Comparison of ENCODE assay signal across 14 cellular contexts in genomic region chr3:49668414-49668797, GRCh38. TPM values are rescaled to one million over a fixed set of nuclear protein-coding genes. Genes with fewer than 3 reads are reported as not detected.
DNase-seq lines count a peak whose midpoint lies in the region; ATAC-seq and TF ChIP-seq lines count a peak whose summit lies in the region.
"Had no signal": no experiment of that assay in that cellular context is flagged by ENCODE, and none has a peak within 500 bp of the region (broad histone marks: within the 10 kb centered on the region; RNA-seq: fewer than 3 reads in every experiment).

No MANE protein-coding gene starts in this region.

- no peaks in the 10 kb centered on the region; the same call in 2 of the 3 replicates for H3K36me3 Mint-ChIP-seq in GM23338 (ENCODE audit: low read depth)

- ATAC-seq in GM23338 = peak; percentile 13
- no peak for ATAC-seq in left colon
- ATAC-seq in HG02798 (IDR thresholded peaks at IDR 0.05; ENCODE audit: poor library complexity, unreplicated experiment) = no peak

- no peak overlapping the region for H3K4me3 ChIP-seq in GM23338
- H3K4me3 ChIP-seq in OCI-LY1 (ENCODE audit: low read depth, low read length, poor library complexity, severe bottlenecking) = no peak overlapping the region
- no peak overlapping the region for H3K4me3 ChIP-seq in epithelial cell of proximal tubule (ENCODE audit: low read depth, low read length)
- H3K4me3 ChIP-seq in retinal pigment epithelial cell (ENCODE audit: low read length) = no peak overlapping the region

- no peaks in the 10 kb centered on the region for H3K9me3 Mint-ChIP-seq in GM23338

- peaks cover 39% of the 10 kb centered on the region for H3K4me1 Mint-ChIP-seq in GM23338

- peaks cover 6% of the 10 kb centered on the region for H3K27me3 Mint-ChIP-seq in GM23338 (ENCODE audit: insufficient read depth, low read depth, poor library complexity)

- H2AFZ ChIP-seq in GM23338 (no peak overlapping the region), OCI-LY1 (ENCODE audit: low read length) (no peak overlapping the region)

- peaks cover 12% of the 10 kb centered on the region for H3K4me1 ChIP-seq in GM23338 (ENCODE audit: insufficient read depth)
- peaks cover 11% of the 10 kb centered on the region for H3K4me1 ChIP-seq in OCI-LY1 (ENCODE audit: insufficient read depth, low read length, severe bottlenecking)

- intact Hi-C loops in left colon (cut with DNase I, micrococcal nuclease) = no loop called here

- H3K36me3 ChIP-seq in GM23338 (ENCODE audit: insufficient read depth) (no peaks in the 10 kb centered on the region), OCI-LY1 (ENCODE audit: insufficient read depth, low read length) (no peaks in the 10 kb centered on the region)

- 0 out of 2 replicates have a peak, but pooled peaks cover 3% of the 10 kb centered on the region for H4K20me1 ChIP-seq in GM23338 (replicated peaks; ENCODE audit: insufficient read depth)
- no peaks in the 10 kb centered on the region for H4K20me1 ChIP-seq in OCI-LY1 (ENCODE audit: insufficient read depth, low read length)

- H3K27ac ChIP-seq in GM23338 (ENCODE audit: low read depth) = no peak overlapping the region
- H3K27ac ChIP-seq in OCI-LY1 (ENCODE audit: low read depth, low read length, poor library complexity, severe bottlenecking) = no peak overlapping the region

- TF ChIP-seq CTCF in GM23338 (conservative IDR thresholded peaks at IDR 0.05; ENCODE audit: low read depth in 2 of 2) = peak; percentile 18 to 46; a peak in 2 of 4 replicates
- peak; percentile 14; the same call in 1 of the 2 replicates for TF ChIP-seq CTCF in OCI-LY1 (IDR thresholded peaks at IDR 0.05; ENCODE audit: low read length)
- TF ChIP-seq CTCF in epithelial cell of proximal tubule (conservative IDR thresholded peaks at IDR 0.05; ENCODE audit: low read depth, low read length) = peak; percentile 11
- peak; percentile 15 for TF ChIP-seq CTCF in retinal pigment epithelial cell (conservative IDR thresholded peaks at IDR 0.05; ENCODE audit: low read depth, low read length)

- no peak overlapping the region for H3K27ac Mint-ChIP-seq in GM23338

- H3K9ac ChIP-seq in OCI-LY1 (ENCODE audit: low read length) = no peak overlapping the region

- H3F3A ChIP-seq in GM23338 (replicated peaks; ENCODE audit: low read depth) = no peaks in the 10 kb centered on the region
- no peaks in the 10 kb centered on the region for H3F3A ChIP-seq in OCI-LY1 (ENCODE audit: insufficient read depth, low read length)

- no peaks in the 10 kb centered on the region for H3K9me3 ChIP-seq in OCI-LY1 (ENCODE audit: low read length)

- H3K4me2 ChIP-seq in GM23338 = no peak overlapping the region
- no peak overlapping the region for H3K4me2 ChIP-seq in OCI-LY1 (ENCODE audit: low read length)

- H3K4me3 Mint-ChIP-seq in GM23338 = no peak overlapping the region

- DNase-seq in GM23338 (ENCODE audit: low spot score) = peak; percentile 33
- no peak for DNase-seq in epithelial cell of proximal tubule (ENCODE audit: low read depth)
- DNase-seq in retinal pigment epithelial cell (ENCODE audit: low read depth) = no peak
- no peak for DNase-seq in left colon
- DNase-seq in DMS114 treated with DMSO at 0.1 percent for 48 hours (lab: John Stamatoyannopoulos, UW; ENCODE audit: unreplicated experiment) = no peak
- DNase-seq in stimulated activated CD4-positive, alpha-beta T cell treated with anti-CD3 and anti-CD28 coated beads, Interleukin-4, amount 100 ng/mL, for 1 hour = no peak
- DNase-seq: activated CD4-positive, alpha-beta T cell treated with anti-CD3 and anti-CD28 coated beads, Interleukin-2, amount 50 U/mL, for 48 hours; activated gamma-delta T cell treated with Interleukin-2 at 50 U/mL for 16 hours; COR-L47; hippocampal formation; NCI-H187 had no signal

- H3K79me2 ChIP-seq in GM23338 (replicated peaks; ENCODE audit: insufficient read depth) (no peaks in the 10 kb centered on the region), OCI-LY1 (ENCODE audit: insufficient read depth, low read length) (no peaks in the 10 kb centered on the region)

- H3K9me2 ChIP-seq in GM23338 (ENCODE audit: insufficient read depth) = no peaks in the 10 kb centered on the region
- H3K9me2 ChIP-seq in OCI-LY1 (ENCODE audit: low read depth, low read length) = no peaks in the 10 kb centered on the region

- no peaks in the 10 kb centered on the region for H3K27me3 ChIP-seq in GM23338 (ENCODE audit: insufficient read depth)
- H3K27me3 ChIP-seq in OCI-LY1 (ENCODE audit: insufficient read depth, low read length) = no peaks in the 10 kb centered on the region

TF ChIP-seq in GM23338, 12 proteins besides CTCF, POLR2A, EP300 and RAD21 (continues in another document):
- TF ChIP-seq CREB1 (CRISPR knock-in tag; IDR thresholded peaks at IDR 0.05; ENCODE audit: low read depth) (no peak), ETS1 (IDR thresholded peaks at IDR 0.05) (no peak), POLR2AphosphoS5 (IDR thresholded peaks at IDR 0.05; ENCODE audit: low read depth) (no peak), ZNF331 (CRISPR knock-in tag; IDR thresholded peaks at IDR 0.05; ENCODE audit: low read depth) (no peak), REST (IDR thresholded peaks at IDR 0.05; ENCODE audit: unreplicated experiment) (no peak), EZH2 (IDR thresholded peaks at IDR 0.05; ENCODE audit: low read depth, unreplicated experiment) (no peak), STAT1 (IDR thresholded peaks at IDR 0.05; ENCODE audit: unreplicated experiment) (no peak), NANOG (IDR thresholded peaks at IDR 0.05; ENCODE audit: borderline replicate concordance) (no peak)

RNA-seq across cellular contexts. Expression of gene APEH, which starts 5.7 kb away (rescaled TPM):
- total RNA-seq in GM23338 (2014; rRNA removed; shearing (Covaris generic)) = 202 and 264 TPM in 2 replicates
- 170 and 178 TPM in 2 replicates for polyA plus RNA-seq in GM23338 (2016; fragmentation: Nextera tagmentation; extraction: Ambion mirVana)
- total RNA-seq in epithelial cell of proximal tubule = 126 and 199 TPM in 2 replicates
- total RNA-seq in left colon = 100 to 1,000 TPM; 153 to 182 TPM

RNA-seq across cellular contexts. Expression of gene MST1, which starts 20.9 kb away (rescaled TPM):
- total RNA-seq in GM23338 (2014; rRNA removed; shearing (Covaris generic)) = 8.7 and 11.1 TPM in 2 replicates
- polyA plus RNA-seq in GM23338 (2016; fragmentation: Nextera tagmentation; extraction: Ambion mirVana) = 5.0 and 5.9 TPM in 2 replicates
- 4.3 and 5.5 TPM in 2 replicates for total RNA-seq in epithelial cell of proximal tubule
- 10 to 100 TPM; 22.1 to 28.2 TPM for total RNA-seq in left colon

RNA-seq across cellular contexts. Expression of gene RNF123, which starts 21.0 kb away (rescaled TPM):
- total RNA-seq in GM23338 (2014; rRNA removed; shearing (Covaris generic)) = 24.4 and 32.5 TPM in 2 replicates
- 13.2 and 14.6 TPM in 2 replicates for polyA plus RNA-seq in GM23338 (2016; fragmentation: Nextera tagmentation; extraction: Ambion mirVana)
- total RNA-seq in epithelial cell of proximal tubule (18.0 and 19.0 TPM in 2 replicates), left colon (10 to 100 TPM; 40.3 to 44.0 TPM)

RNA-seq across cellular contexts. Expression of gene AMIGO3, which starts 51.1 kb away (rescaled TPM):
- total RNA-seq in GM23338 (2014; rRNA removed; shearing (Covaris generic)) = 8.2 and 10.4 TPM in 2 replicates
- polyA plus RNA-seq in GM23338 (2016; fragmentation: Nextera tagmentation; extraction: Ambion mirVana) = 2.9 and 3.5 TPM in 2 replicates
- total RNA-seq in epithelial cell of proximal tubule (0.07 and 0.86 TPM in 2 replicates), left colon (not detected)
- total RNA-seq: bronchial epithelial cell had no signal

RNA-seq across cellular contexts. Expression of gene GMPPB, which starts 55.3 kb away (rescaled TPM):
- 29.4 and 36.1 TPM in 2 replicates for total RNA-seq in GM23338 (2014; rRNA removed; shearing (Covaris generic))
- polyA plus RNA-seq in GM23338 (2016; fragmentation: Nextera tagmentation; extraction: Ambion mirVana) = 7.8 and 10.2 TPM in 2 replicates
- total RNA-seq in epithelial cell of proximal tubule (50.4 and 88.9 TPM in 2 replicates), left colon (10 to 100 TPM; 54.2 to 78.4 TPM)
